In the genomic region with DNA sequence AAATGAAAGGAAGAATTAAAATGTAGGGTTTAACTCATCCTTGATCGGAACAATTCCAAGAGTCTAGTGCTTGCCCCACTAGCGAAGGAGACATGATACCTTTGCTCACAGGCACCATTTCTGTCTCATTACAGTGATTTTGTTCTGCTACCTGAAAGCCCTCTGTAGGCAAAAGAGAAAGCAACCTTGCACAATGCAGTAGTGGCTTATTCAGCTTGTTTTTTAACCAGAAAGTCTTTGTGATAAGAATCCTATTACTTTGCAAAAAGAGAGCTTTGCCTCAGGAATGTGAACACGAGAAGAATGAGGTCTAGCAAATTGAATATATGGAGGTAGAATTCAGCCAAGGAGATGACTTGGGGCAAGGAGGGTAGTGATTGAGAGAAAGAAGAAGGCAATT, we compare ENCODE assay signal across 30 cellular contexts.
"Had no signal": no experiment of that assay in that cellular context is flagged by ENCODE, and none has a peak within 500 bp of the region (broad histone marks: within the 10 kb centered on the region; RNA-seq: fewer than 3 reads in every experiment).

No MANE protein-coding gene starts in this region.

- H3K4me1 ChIP-seq: colonic mucosa, gastrocnemius medialis, psoas muscle, right lobe of liver, testis had no signal

- H3K36me3 ChIP-seq: colonic mucosa, gastrocnemius medialis, heart left ventricle, neural progenitor cell, right lobe of liver, tibial artery had no signal

- H3K27me3 Mint-ChIP-seq: dendritic cell treated with granulocyte-macrophage colony-stimulating factor and Interleukin-4, amounts not matched to agents 40 ng/mL and 50 ng/mL, for 4 days had no signal

- FAIRE-seq: kidney, small intestine had no signal

- H3K4me1 Mint-ChIP-seq: mesothelial cell of epicardium; naive thymus-derived CD4-positive, alpha-beta T cell; neural progenitor cell had no signal

- H2AFZ ChIP-seq: hepatocyte, neural progenitor cell had no signal

- H3K4me3 ChIP-seq: colonic mucosa, gastrocnemius medialis, heart left ventricle, hepatocyte, neural progenitor cell, psoas muscle, right lobe of liver, testis, tibial artery had no signal

- H3K79me2 ChIP-seq: hepatocyte had no signal

- H3K4me2 ChIP-seq: hepatocyte, neural progenitor cell had no signal

- H3K9me3 Mint-ChIP-seq: mesothelial cell of epicardium, nephron had no signal

- DNase-seq: central memory CD4-positive, alpha-beta T cell; colonic mucosa; effector memory CD4-positive, alpha-beta T cell; erythroblast; foreskin fibroblast; gastrocnemius medialis; heart left ventricle; kidney; mesenchymal stem cell; naive thymus-derived CD4-positive, alpha-beta T cell; posterior cingulate gyrus; psoas muscle; retina; right lobe of liver; small intestine; stimulated activated CD4-positive, alpha-beta T cell treated with anti-CD3 and anti-CD28 coated beads, Interleukin-12 subunit alpha, Interleukin-12 subunit beta, amount 100 ng/mL, for 4 hours; stimulated activated CD4-positive, alpha-beta T cell treated with anti-CD3 and anti-CD28 coated beads, Interleukin-1b, Interleukin-23, amount 100 ng/mL, for 48 hours; stimulated activated CD4-positive, alpha-beta T cell treated with anti-CD3 and anti-CD28 coated beads, Interleukin-4, amount 100 ng/mL, for 1 hour; stimulated activated CD8-positive, alpha-beta memory T cell treated with anti-CD3 and anti-CD28 coated beads, Interleukin-4, amount 100 ng/mL, for 48 hours; stimulated activated naive CD4-positive, alpha-beta T cell; substantia nigra; testis; tibial artery had no signal

- H3K27me3 ChIP-seq: colonic mucosa, gastrocnemius medialis, heart left ventricle, hepatocyte, neural progenitor cell, right lobe of liver, testis, tibial artery had no signal

- ATAC-seq: gastrocnemius medialis; heart left ventricle; left lobe of liver; naive thymus-derived CD4-positive, alpha-beta T cell; psoas muscle; right lobe of liver had no signal

- H3K36me3 Mint-ChIP-seq: mesothelial cell of epicardium; naive thymus-derived CD4-positive, alpha-beta T cell; neural progenitor cell; type B pancreatic cell had no signal

- H3K27ac Mint-ChIP-seq: dendritic cell treated with granulocyte-macrophage colony-stimulating factor and Interleukin-4, amounts not matched to agents 40 ng/mL and 50 ng/mL, for 4 days; mesothelial cell of epicardium; naive thymus-derived CD4-positive, alpha-beta T cell; neural progenitor cell; type B pancreatic cell had no signal

- H3K4me3 Mint-ChIP-seq: dendritic cell treated with granulocyte-macrophage colony-stimulating factor and Interleukin-4, amounts not matched to agents 40 ng/mL and 50 ng/mL, for 4 days; mesothelial cell of epicardium; naive thymus-derived CD4-positive, alpha-beta T cell; nephron; neural progenitor cell; type B pancreatic cell had no signal

- H3K9ac ChIP-seq: neural progenitor cell had no signal

- H3K27ac ChIP-seq: colonic mucosa, gastrocnemius medialis, heart left ventricle, hepatocyte, neural progenitor cell, psoas muscle, right lobe of liver, testis, tibial artery had no signal

- H3K9me3 ChIP-seq: colonic mucosa, gastrocnemius medialis, heart left ventricle, psoas muscle, right lobe of liver, testis, tibial artery had no signal
